Comparison of ENCODE assay signal across 11 cellular contexts in genomic region chr16:58464916-58465731, GRCh38. TPM values are rescaled to one million over a fixed set of nuclear protein-coding genes. Genes with fewer than 3 reads are reported as not detected.
DNase-seq lines count a peak whose midpoint lies in the region; ATAC-seq, FAIRE-seq and TF ChIP-seq lines count a peak whose summit lies in the region.
"Had no signal": no experiment of that assay in that cellular context is flagged by ENCODE, and none has a peak within 500 bp of the region (broad histone marks: within the 10 kb centered on the region; RNA-seq: fewer than 3 reads in every experiment).

No MANE protein-coding gene starts in this region.

- no peaks in the 10 kb centered on the region for H3K79me2 ChIP-seq in keratinocyte (ENCODE audit: control insufficient read depth, insufficient read depth, low read length)

- H3K36me3 ChIP-seq in keratinocyte (ENCODE audit: control insufficient read depth in 2 of 2, extremely low read depth in 1 of 2, insufficient read depth in 2 of 2, low read length in 2 of 2) (no peaks in the 10 kb centered on the region), tibial nerve (no peaks in the 10 kb centered on the region)

- TF ChIP-seq POLR2A in tibial nerve (IDR thresholded peaks at IDR 0.05) = no peak

- peak overlapping the region; percentile 62 for H3K4me2 ChIP-seq in keratinocyte (ENCODE audit: control insufficient read depth, extremely low read depth, insufficient read depth, low read depth, low read length)

- POLR2A ChIA-PET in activated CD4-positive, alpha-beta T cell treated with anti-CD3 and anti-CD28 coated beads, Interleukin-2, amount 10 ng/mL, durations not matched to agents 7 days and 5 days (lab: Charles Lee) = no interaction called here

- no peak for TF ChIP-seq EP300 in tibial nerve (IDR thresholded peaks at IDR 0.05)

- DNase-seq in activated CD4-positive, alpha-beta T cell treated with anti-CD3 and anti-CD28 coated beads, Interleukin-2, amount 10 ng/mL, durations not matched to agents 7 days and 5 days = no peak
- DNase-seq in activated CD4-positive, alpha-beta T cell treated with anti-CD3 and anti-CD28 coated beads, Interleukin-2, amount 50 U/mL, for 4 hours = no peak
- DNase-seq in astrocyte of the spinal cord (ENCODE audit: low read depth, low spot score) (no peak), keratinocyte (ENCODE audit: low read depth, low spot score) (no peak), tibial nerve (ENCODE audit: low spot score in 2 of 2) (no peak)
- no peak for DNase-seq in stimulated activated CD4-positive, alpha-beta T cell treated with anti-CD3 and anti-CD28 coated beads, Interleukin-2, amount 100 ng/mL, for 24 hours
- DNase-seq: NCI-H526 treated with DMSO at 0.1 percent for 48 hours had no signal

- ATAC-seq in GM21619 (IDR thresholded peaks at IDR 0.05; ENCODE audit: unreplicated experiment) (no peak), GM21423 (IDR thresholded peaks at IDR 0.05; ENCODE audit: unreplicated experiment) (no peak)
- ATAC-seq: HCT116 had no signal

- H3K4me3 ChIP-seq in astrocyte of the spinal cord (ENCODE audit: low read depth, low read length) = no peak overlapping the region
- peak overlapping the region in 2 of 3 experiments; percentile 39 to 43 for H3K4me3 ChIP-seq in keratinocyte (ENCODE audit: control insufficient read depth in 2 of 3, extremely low read depth in 1 of 3, insufficient read depth in 2 of 3, low read depth in 1 of 3, low read length in 3 of 3)
- peak overlapping the region in 3 of 4 donors; percentile 1 to 58 (median 25) for H3K4me3 ChIP-seq in tibial nerve

- H3K4me3 Mint-ChIP-seq in activated CD4-positive, alpha-beta T cell treated with anti-CD3 and anti-CD28 coated beads, Interleukin-2, amount 10 ng/mL, durations not matched to agents 7 days and 5 days = peak overlapping the region; percentile 49

- H3K9ac ChIP-seq in keratinocyte (ENCODE audit: control insufficient read depth, extremely low read depth, insufficient read depth, low read length) = no peak overlapping the region

- no peak for FAIRE-seq in keratinocyte (lab: Jason Lieb, UNC)

- no peaks in the 10 kb centered on the region for H3K9me3 ChIP-seq in keratinocyte (ENCODE audit: control insufficient read depth, low read depth, low read length)
- no peaks in the 10 kb centered on the region for H3K9me3 ChIP-seq in tibial nerve

- TF ChIP-seq CTCF in astrocyte of the spinal cord (IDR thresholded peaks at IDR 0.05; ENCODE audit: low read depth, low read length) (peak; percentile 25), keratinocyte (optimal IDR thresholded peaks at IDR 0.05 in 1 of 3, IDR thresholded peaks at IDR 0.05 in 1 of 3, conservative IDR thresholded peaks at IDR 0.05 in 1 of 3; ENCODE audit: extremely low read depth in 1 of 3, insufficient read depth in 2 of 3, low read length in 3 of 3) (no peak), tibial nerve (IDR thresholded peaks at IDR 0.05) (no peak)

- CTCF ChIA-PET in activated CD4-positive, alpha-beta T cell treated with anti-CD3 and anti-CD28 coated beads, Interleukin-2, amount 10 ng/mL, durations not matched to agents 7 days and 5 days (lab: Charles Lee) = interaction anchor here (0.6 kb wide), 1 partner anchor 305 kb away, joined by 3 read pairs; no protein-coding TSS in a partner anchor

- H3K27ac Mint-ChIP-seq in activated CD4-positive, alpha-beta T cell treated with anti-CD3 and anti-CD28 coated beads, Interleukin-2, amount 10 ng/mL, durations not matched to agents 7 days and 5 days = no peak overlapping the region

- H3K27ac ChIP-seq in keratinocyte (ENCODE audit: control insufficient read depth, insufficient read depth, low read length) (no peak overlapping the region), tibial nerve (no peak overlapping the region)
- H3K27ac ChIP-seq: C4-2B had no signal

- no peaks in the 10 kb centered on the region for H3K9me1 ChIP-seq in keratinocyte (ENCODE audit: control insufficient read depth, extremely low read depth, insufficient read depth, low read length)

- H3K27me3 Mint-ChIP-seq in activated CD4-positive, alpha-beta T cell treated with anti-CD3 and anti-CD28 coated beads, Interleukin-2, amount 10 ng/mL, durations not matched to agents 7 days and 5 days = peaks cover 61% of the 10 kb centered on the region

- dilution Hi-C loops in keratinocyte (cut with MboI; ENCODE audit: extremely low pct_ligation_motif_present, low sequenced_read_pairs) = no loop called here

- H3K27me3 ChIP-seq in keratinocyte (ENCODE audit: control insufficient read depth, extremely low read depth, insufficient read depth, low read length) (peaks cover 47% of the 10 kb centered on the region), tibial nerve (peaks cover 0 to 79% of the 10 kb centered on the region in 2 donors)

- H3K4me1 Mint-ChIP-seq in activated CD4-positive, alpha-beta T cell treated with anti-CD3 and anti-CD28 coated beads, Interleukin-2, amount 10 ng/mL, durations not matched to agents 7 days and 5 days = peaks cover 3% of the 10 kb centered on the region

- in situ Hi-C loops in astrocyte of the spinal cord (cut with HindIII; ENCODE audit: low sequenced_read_pairs) = no loop called here

- no peak overlapping the region for H2AFZ ChIP-seq in keratinocyte (ENCODE audit: control insufficient read depth, low read length)

- no peaks in the 10 kb centered on the region for H3K36me3 Mint-ChIP-seq in activated CD4-positive, alpha-beta T cell treated with anti-CD3 and anti-CD28 coated beads, Interleukin-2, amount 10 ng/mL, durations not matched to agents 7 days and 5 days (ENCODE audit: low read depth)

- H4K20me1 ChIP-seq in keratinocyte (ENCODE audit: control insufficient read depth, extremely low read depth, insufficient read depth, low read length) = no peaks in the 10 kb centered on the region

- peaks cover 5% of the 10 kb centered on the region for H3K4me1 ChIP-seq in keratinocyte (ENCODE audit: control insufficient read depth, extremely low read depth, insufficient read depth, low read length)
- peaks cover 0 to 23% (median 7%) of the 10 kb centered on the region in 4 donors for H3K4me1 ChIP-seq in tibial nerve

- 18 to 19% methylated on average over 24 of the region's 24 CpGs for WGBS in tibial nerve, 2 donors

- H3K9me3 Mint-ChIP-seq in activated CD4-positive, alpha-beta T cell treated with anti-CD3 and anti-CD28 coated beads, Interleukin-2, amount 10 ng/mL, durations not matched to agents 7 days and 5 days = no peaks in the 10 kb centered on the region

RNA-seq across cellular contexts. Expression of gene NDRG4, which starts 34.8 kb away (rescaled TPM):
- under 1 TPM; 0.69 to 0.97 TPM for total RNA-seq in activated CD4-positive, alpha-beta T cell treated with anti-CD3 and anti-CD28 coated beads, Interleukin-2, amount 10 ng/mL, durations not matched to agents 7 days and 5 days
- 1.1 to 4.3 TPM (median 1.3 TPM) in 3 replicates for polyA plus RNA-seq in keratinocyte
- polyA plus RNA-seq in keratinocyte (2011; ENCODE audit: low read depth) = 2.3 TPM
- 1.5 and 1.6 TPM in 2 replicates for polyA plus RNA-seq in keratinocyte (2011; cell fraction: cytosol; rRNA removed)
- 3.2 and 4.1 TPM in 2 replicates for polyA plus RNA-seq in keratinocyte (2011; cell fraction: nucleus; rRNA removed)
- polyA plus RNA-seq in keratinocyte (2012; ENCODE audit: low replicate concordance) = 2.1 and 8.3 TPM in 2 replicates
- 3.8 to 9.7 TPM (median 8.7 TPM) in 3 replicates for polyA minus RNA-seq in keratinocyte
- polyA minus RNA-seq in keratinocyte (2011; cell fraction: cytosol; rRNA and poly(A)+ RNA removed) = 1.5 TPM
- polyA minus RNA-seq in keratinocyte (2011; cell fraction: nucleus; rRNA and poly(A)+ RNA removed) = 2.2 and 4.4 TPM in 2 replicates
- 10 to 100 TPM in 1 of 4 donors, 1 to 10 TPM in 3; 3.9 to 12.6 (median 5.9) TPM for total RNA-seq in tibial nerve

RNA-seq across cellular contexts. Expression of gene SETD6, which starts 50.2 kb away (rescaled TPM):
- 10 to 100 TPM; 14.7 to 15.3 TPM for total RNA-seq in activated CD4-positive, alpha-beta T cell treated with anti-CD3 and anti-CD28 coated beads, Interleukin-2, amount 10 ng/mL, durations not matched to agents 7 days and 5 days
- 9.6 to 13.5 TPM (median 10.3 TPM) in 3 replicates for polyA plus RNA-seq in keratinocyte
- 5.0 TPM for polyA plus RNA-seq in keratinocyte (2011; ENCODE audit: low read depth)
- 5.4 TPM in 2 replicates for polyA plus RNA-seq in keratinocyte (2011; cell fraction: cytosol; rRNA removed)
- polyA plus RNA-seq in keratinocyte (2011; cell fraction: nucleus; rRNA removed) = 25.7 and 28.0 TPM in 2 replicates
- polyA plus RNA-seq in keratinocyte (2012; ENCODE audit: low replicate concordance) = 10.0 and 14.4 TPM in 2 replicates
- polyA minus RNA-seq in keratinocyte = 2.8 to 9.2 TPM (median 4.3 TPM) in 3 replicates
- 11.5 TPM for polyA minus RNA-seq in keratinocyte (2011; cell fraction: cytosol; rRNA and poly(A)+ RNA removed)
- polyA minus RNA-seq in keratinocyte (2011; cell fraction: nucleus; rRNA and poly(A)+ RNA removed) = 5.0 and 5.1 TPM in 2 replicates
- total RNA-seq in tibial nerve = 10 to 100 TPM; 41.0 to 82.5 (median 45.2) TPM
